In genomic region chr13:51452391-51453307, GRCh38 we compare ENCODE assay signal across 8 cellular contexts. TPM values are rescaled to one million over a fixed set of nuclear protein-coding genes. Genes with fewer than 3 reads are reported as not detected.
DNase-seq lines count a peak whose midpoint lies in the region; ATAC-seq and TF ChIP-seq lines count a peak whose summit lies in the region.

TSS of gene INTS6 (minus strand) at chr13:51453036. CDS start at chr13:51452525, 511 bp downstream.

- peaks cover 8% of the 10 kb centered on the region for H3K36me3 Mint-ChIP-seq in IgD-negative memory B cell

- TF ChIP-seq CTCF in epithelial cell of esophagus (IDR thresholded peaks at IDR 0.05; ENCODE audit: insufficient read depth, low read depth, low read length, missing control alignments) = no peak

- peak; percentile 68 for ATAC-seq in GM21529 (IDR thresholded peaks at IDR 0.05; ENCODE audit: unreplicated experiment)

- DNase-seq in DMS 273 treated with DMSO at 0.1 percent for 48 hours (lab: John Stamatoyannopoulos, UW) (peak; percentile 96), OCI-M2 (lab: John Stamatoyannopoulos, UW; ENCODE audit: unreplicated experiment) (peak; percentile 55), activated T-cell treated with anti-CD3 and anti-CD28 coated beads for 4 hours (peak; percentile 98), epithelial cell of esophagus (ENCODE audit: low read depth) (peak; percentile 99)
- DNase-seq in stimulated activated CD8-positive, alpha-beta memory T cell treated with anti-CD3 and anti-CD28 coated beads, Interleukin-4, amount 100 ng/mL, for 1 hour (ENCODE audit: low read depth in 2 of 2, low spot score in 1 of 2) = peak; percentile 94 to 97

- peaks cover 46% of the 10 kb centered on the region for H3K4me1 ChIP-seq in mononuclear cell (ENCODE audit: insufficient read depth, low read length)

- peaks cover 29 to 35% (median 32%) of the 10 kb centered on the region in 3 donors for H3K4me1 Mint-ChIP-seq in IgD-negative memory B cell

- H3K27ac Mint-ChIP-seq in IgD-negative memory B cell = peak within 1 kb of the TSS; percentile 91 to 99 (median 95)

- peak within 1 kb of the TSS; percentile 81 to 96 (median 96) for H3K4me3 Mint-ChIP-seq in IgD-negative memory B cell

- H3K27me3 Mint-ChIP-seq in IgD-negative memory B cell = no peaks in the 10 kb centered on the region

- no peaks in the 10 kb centered on the region for H3K27me3 ChIP-seq in mononuclear cell (ENCODE audit: insufficient read depth, low read length)

- H3K9me3 Mint-ChIP-seq in IgD-negative memory B cell = no peaks in the 10 kb centered on the region

- H3K4me3 ChIP-seq in epithelial cell of esophagus (ENCODE audit: low read length) (peak within 1 kb of the TSS; percentile 82), mononuclear cell (ENCODE audit: low read length) (peak within 1 kb of the TSS; percentile 82)

- H3K9me3 ChIP-seq in mononuclear cell (ENCODE audit: low read depth, low read length) = no peaks in the 10 kb centered on the region

RNA-seq across cellular contexts. Expression of gene INTS6, which starts in this region (rescaled TPM):
- polyA plus RNA-seq in IgD-negative memory B cell = 21.1 TPM
- 47.2 TPM for total RNA-seq in mononuclear cell

Comparison
In these comparisons a context has a peak if more than half of its experiments do, and no peak if none do; other contexts are left out.
1. Peak in every context shown above with its lines: DNase-seq, ATAC-seq and H3K4me3 ChIP-seq.